In the genomic region with DNA sequence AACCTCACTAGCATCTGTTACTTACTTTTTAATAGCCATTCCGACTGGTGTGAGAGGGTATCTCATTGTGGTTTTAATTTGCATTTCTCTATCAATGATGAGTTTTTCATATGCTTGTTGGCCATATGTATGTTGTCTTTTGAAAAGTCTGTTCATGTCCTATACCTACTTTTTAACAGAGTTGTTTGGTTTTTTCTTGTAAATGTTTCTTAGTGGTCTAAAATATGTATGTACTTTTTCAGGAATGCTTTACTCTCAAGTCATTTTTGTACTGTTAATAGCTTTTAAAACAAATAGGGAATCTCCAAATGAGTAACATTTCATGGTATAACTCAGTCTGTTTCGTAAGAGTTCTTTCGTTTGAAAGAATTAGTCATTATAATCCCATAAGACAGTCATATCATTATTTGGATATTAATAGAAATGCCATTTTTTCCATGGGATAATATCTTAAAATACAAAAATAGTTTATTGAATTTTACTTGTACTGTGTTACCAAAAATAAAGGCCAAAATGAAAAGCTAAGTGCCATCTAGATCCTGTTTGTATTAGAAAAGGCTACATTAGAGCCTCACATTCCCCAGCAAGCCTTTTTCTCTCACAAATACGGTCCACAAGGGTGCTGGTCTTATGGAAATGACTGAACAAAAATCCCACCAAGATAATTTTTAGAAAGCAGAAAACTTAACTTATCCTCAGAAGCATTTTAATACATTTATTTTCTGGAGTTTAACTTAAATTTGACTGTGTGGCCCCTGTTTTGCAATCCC, we compare ENCODE assay signal across 11 cellular contexts.
DNase-seq lines count a peak whose midpoint lies in the region; ATAC-seq and TF ChIP-seq lines count a peak whose summit lies in the region.
"Had no signal": no experiment of that assay in that cellular context is flagged by ENCODE, and none has a peak within 500 bp of the region (broad histone marks: within the 10 kb centered on the region; RNA-seq: fewer than 3 reads in every experiment).

No MANE protein-coding gene starts in this region.

- H3K27me3 Mint-ChIP-seq in mesothelial cell of epicardium (ENCODE audit: low read depth): no peaks in the 10 kb centered on the region

- ATAC-seq in GM18909 (IDR thresholded peaks at IDR 0.05; ENCODE audit: poor library complexity, unreplicated experiment): peak; percentile 79
- ATAC-seq in HG02642 (IDR thresholded peaks at IDR 0.05; ENCODE audit: poor library complexity, unreplicated experiment): peak; percentile 71
- peak; percentile 77 for ATAC-seq in HG03565 (IDR thresholded peaks at IDR 0.05; ENCODE audit: unreplicated experiment)

- H3K36me3 Mint-ChIP-seq in mesothelial cell of epicardium: peaks cover 2% of the 10 kb centered on the region

- H3K9me3 Mint-ChIP-seq in mesothelial cell of epicardium: no peaks in the 10 kb centered on the region
- H3K9me3 Mint-ChIP-seq: IgD-negative memory B cell had no signal

- H3K27ac Mint-ChIP-seq in mesothelial cell of epicardium: no peak overlapping the region
- H3K27ac Mint-ChIP-seq: IgD-negative memory B cell had no signal

- no peak overlapping the region for H3K4me3 Mint-ChIP-seq in mesothelial cell of epicardium
- H3K4me3 Mint-ChIP-seq: IgD-negative memory B cell had no signal

- DNase-seq in renal cortical epithelial cell (ENCODE audit: low read depth) (peak; percentile 8), NCI-H1436 (lab: John Stamatoyannopoulos, UW) (no peak), mesothelial cell of epicardium (ENCODE audit: low spot score in 2 of 2, unreplicated experiment in 2 of 2) (no peak), NCI-H2029 treated with DMSO at 0.1 percent for 48 hours (lab: John Stamatoyannopoulos, UW) (no peak), NCI-H1092 (lab: John Stamatoyannopoulos, UW) (no peak)
- DNase-seq: activated CD4-positive, CD25-positive, alpha-beta regulatory T cell; aorta had no signal

- TF ChIP-seq CTCF in mesothelial cell of epicardium (IDR thresholded peaks at IDR 0.05; ENCODE audit: unreplicated experiment): no peak

- H3K4me1 Mint-ChIP-seq in mesothelial cell of epicardium: no peaks in the 10 kb centered on the region
